ENCODE assay signal across 20 cellular contexts in the genomic region with DNA sequence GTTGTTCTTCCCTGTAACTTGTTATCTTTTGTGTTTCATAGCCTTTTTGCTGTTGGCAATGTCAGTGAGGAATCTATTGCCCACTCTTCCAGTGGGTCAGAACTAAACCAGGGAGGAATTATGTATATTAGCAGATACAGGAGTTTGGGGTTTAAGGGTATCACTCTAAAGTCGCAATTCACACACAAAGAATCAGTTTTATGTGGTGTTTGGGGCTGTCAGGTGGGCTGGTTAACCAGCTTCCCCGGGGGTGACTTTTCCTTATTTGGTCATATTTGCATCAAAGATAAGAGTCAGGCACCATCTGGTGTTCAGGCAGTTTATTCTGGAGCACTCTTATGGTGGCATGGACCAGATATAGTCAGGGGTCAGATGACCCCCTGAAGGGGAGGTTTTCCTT.
DNase-seq lines count a peak whose midpoint lies in the region; ATAC-seq and TF ChIP-seq lines count a peak whose summit lies in the region.
"Had no signal": no experiment of that assay in that cellular context is flagged by ENCODE, and none has a peak within 500 bp of the region (broad histone marks: within the 10 kb centered on the region; RNA-seq: fewer than 3 reads in every experiment).

No MANE protein-coding gene starts in this region.

- no peak overlapping the region for H3K4me3 ChIP-seq in right lobe of liver
- H3K4me3 ChIP-seq in left lung: no peak overlapping the region
- H3K4me3 ChIP-seq: GM12878, SK-N-MC had no signal

- no peaks in the 10 kb centered on the region for H3K4me1 ChIP-seq in right lobe of liver
- no peaks in the 10 kb centered on the region for H3K4me1 ChIP-seq in left lung

- 35% methylated on average over 2 of the region's 2 CpGs for WGBS in right lobe of liver (ENCODE audit: insufficient coverage, low coverage, low lambda C conversion rate, missing lambda C conversion rate)

- H3K27me3 Mint-ChIP-seq in glutamatergic neuron (ENCODE audit: unreplicated experiment) (no peaks in the 10 kb centered on the region), natural killer cell (ENCODE audit: low read depth in 2 of 2) (no peaks in the 10 kb centered on the region)

- TF ChIP-seq POLR2A in right lobe of liver (IDR thresholded peaks at IDR 0.05): no peak

- H3K27ac Mint-ChIP-seq in glutamatergic neuron (ENCODE audit: unreplicated experiment) (peak overlapping the region; percentile 83), natural killer cell (no peak overlapping the region)

- peak overlapping the region; percentile 14 for H3K4me3 Mint-ChIP-seq in glutamatergic neuron (ENCODE audit: unreplicated experiment)
- no peak overlapping the region for H3K4me3 Mint-ChIP-seq in natural killer cell

- no peaks in the 10 kb centered on the region for H3K9me3 ChIP-seq in right lobe of liver
- H3K9me3 ChIP-seq in left lung: no peaks in the 10 kb centered on the region

- H3K27me3 ChIP-seq in right lobe of liver: no peaks in the 10 kb centered on the region
- H3K27me3 ChIP-seq in left lung: no peaks in the 10 kb centered on the region

- H3K36me3 ChIP-seq in right lobe of liver (no peaks in the 10 kb centered on the region), left lung (no peaks in the 10 kb centered on the region)

- H3K9me3 Mint-ChIP-seq in glutamatergic neuron (ENCODE audit: unreplicated experiment) (no peaks in the 10 kb centered on the region), natural killer cell (peaks cover 3 to 7% of the 10 kb centered on the region in 2 donors)

- H3K36me3 Mint-ChIP-seq in glutamatergic neuron (ENCODE audit: unreplicated experiment) (no peaks in the 10 kb centered on the region), natural killer cell (no peaks in the 10 kb centered on the region)

- intact Hi-C loops in right lobe of liver (cut with DNase I): no loop called here
- intact Hi-C loops in natural killer cell (cut with micrococcal nuclease): no loop called here
- intact Hi-C loops in left lung (cut with DNase I): no loop called here

- DNase-seq in DMS53 treated with DMSO at 0.1 percent for 48 hours (lab: John Stamatoyannopoulos, UW; ENCODE audit: unreplicated experiment) (peak; percentile 21), NCI-H524 treated with DMSO at 0.1 percent for 48 hours (lab: John Stamatoyannopoulos, UW) (peak; percentile 40), glutamatergic neuron (no peak), right lobe of liver (no peak), natural killer cell (no peak), left lung (no peak)
- DNase-seq: ACHN, EL, KBM-7, MV-4-11, NCI-H1417 treated with DMSO at 0.1 percent for 48 hours, NCI-H2029 treated with DMSO at 0.1 percent for 48 hours, NCI-H2227 treated with DMSO at 0.1 percent for 48 hours, Right ventricle myocardium superior, T-helper 1 cell, T-helper 9 cell had no signal

- H3K27ac ChIP-seq in right lobe of liver: no peak overlapping the region
- H3K27ac ChIP-seq in left lung: no peak overlapping the region
- H3K27ac ChIP-seq: C4-2B, SK-N-MC had no signal

- no peak for TF ChIP-seq CTCF in glutamatergic neuron (IDR thresholded peaks at IDR 0.05; ENCODE audit: partially characterized antibody, unreplicated experiment)
- TF ChIP-seq CTCF in right lobe of liver (IDR thresholded peaks at IDR 0.05): no peak
- TF ChIP-seq CTCF in natural killer cell (IDR thresholded peaks at IDR 0.05): no peak
- no peak for TF ChIP-seq CTCF in left lung (IDR thresholded peaks at IDR 0.05)

- H3K4me1 Mint-ChIP-seq in glutamatergic neuron (ENCODE audit: low read depth, unreplicated experiment): peaks cover 31% of the 10 kb centered on the region
- no peaks in the 10 kb centered on the region for H3K4me1 Mint-ChIP-seq in natural killer cell

- ATAC-seq in GM19324 (IDR thresholded peaks at IDR 0.05; ENCODE audit: low FRiP score, unreplicated experiment) (peak; percentile 22), right lobe of liver (no peak), natural killer cell (no peak), left lung (no peak)

Comparison
In these comparisons a context has a peak if more than half of its experiments do, and no peak if none do; other contexts are left out.
1. DNase-seq: peak in DMS53 treated with DMSO at 0.1 percent for 48 hours (single experiment) and NCI-H524 treated with DMSO at 0.1 percent for 48 hours (single experiment); none in glutamatergic neuron (single experiment), right lobe of liver (0 of 3), natural killer cell (single experiment) and left lung (0 of 2).